In the genomic region with DNA sequence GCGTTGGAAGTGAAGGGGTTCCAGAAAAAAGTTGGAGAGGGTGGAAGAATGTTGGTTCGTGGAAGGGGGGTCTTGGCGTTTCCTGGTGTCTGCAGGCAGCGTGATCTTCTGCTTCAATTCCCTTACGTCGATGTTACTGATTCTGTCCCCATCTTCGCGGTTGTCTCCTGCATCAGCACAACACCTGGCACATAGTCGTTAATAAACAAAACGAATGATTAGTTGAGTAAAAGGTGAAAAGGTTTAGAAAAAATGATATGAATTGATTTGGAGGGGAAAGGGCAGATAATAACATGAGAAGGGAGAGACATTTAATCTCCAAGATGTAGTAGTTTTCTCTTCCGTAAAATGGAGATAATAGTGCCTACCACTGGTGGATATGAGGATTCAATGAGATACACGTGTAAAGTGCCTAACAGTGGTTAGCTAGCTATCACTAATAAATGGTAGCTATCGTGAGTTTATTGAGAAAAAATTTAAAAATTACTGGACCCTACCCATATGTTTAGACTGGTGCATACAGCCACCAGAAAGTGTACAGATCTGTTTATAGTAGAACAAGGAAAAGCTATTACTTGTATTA, we compare ENCODE assay signal across 8 cellular contexts. TPM values are rescaled to one million over a fixed set of nuclear protein-coding genes. Genes with fewer than 3 reads are reported as not detected.
DNase-seq lines count a peak whose midpoint lies in the region; ATAC-seq, FAIRE-seq and TF ChIP-seq lines count a peak whose summit lies in the region.

No MANE protein-coding gene starts in this region.

- H3K79me2 ChIP-seq in Loucy (ENCODE audit: insufficient read depth, low read length) = peaks cover 97% of the 10 kb centered on the region

- peak overlapping the region; percentile 88 for H3K27ac ChIP-seq in BLaER1

- peaks cover 12% of the 10 kb centered on the region for H3K4me1 Mint-ChIP-seq in activated naive CD8-positive, alpha-beta T cell treated with anti-CD3 and anti-CD28 coated beads, Interleukin-2, amount 10 ng/mL, durations not matched to agents 7 days and 5 days

- peak overlapping the region; percentile 89 for H2AFZ ChIP-seq in Loucy (ENCODE audit: low read length)

- H3F3A ChIP-seq in Loucy (ENCODE audit: low read depth) = no peaks in the 10 kb centered on the region

- H3K27ac Mint-ChIP-seq in activated naive CD8-positive, alpha-beta T cell treated with anti-CD3 and anti-CD28 coated beads, Interleukin-2, amount 10 ng/mL, durations not matched to agents 7 days and 5 days = no peak overlapping the region

- peaks cover 83% of the 10 kb centered on the region for H4K20me1 ChIP-seq in BLaER1
- peaks cover 61% of the 10 kb centered on the region for H4K20me1 ChIP-seq in Loucy (ENCODE audit: insufficient read depth, low read length, poor library complexity, severe bottlenecking)

- peak; percentile 50 for TF ChIP-seq CTCF in Loucy (conservative IDR thresholded peaks at IDR 0.05; ENCODE audit: low read length)

- H3K4me2 ChIP-seq in BLaER1 = peak overlapping the region; percentile 86
- peak overlapping the region; percentile 85 for H3K4me2 ChIP-seq in Loucy (ENCODE audit: low read depth, low read length, poor library complexity, severe bottlenecking)

- H3K9me3 ChIP-seq in BLaER1 (no peaks in the 10 kb centered on the region), Loucy (ENCODE audit: insufficient read depth, low read depth, low read length) (no peaks in the 10 kb centered on the region), iPS-18c (ENCODE audit: control insufficient read depth, insufficient read depth, low read length) (no peaks in the 10 kb centered on the region)

- FAIRE-seq in GM18507 (lab: Jason Lieb, UNC) = peak; percentile 60

- H3K36me3 Mint-ChIP-seq in activated naive CD8-positive, alpha-beta T cell treated with anti-CD3 and anti-CD28 coated beads, Interleukin-2, amount 10 ng/mL, durations not matched to agents 7 days and 5 days = peaks cover 18% of the 10 kb centered on the region

- peak; percentile 9 for ATAC-seq in activated naive CD8-positive, alpha-beta T cell treated with anti-CD3 and anti-CD28 coated beads, Interleukin-2, amount 10 ng/mL, durations not matched to agents 7 days and 5 days (ENCODE audit: low read depth)
- ATAC-seq in stimulated activated naive CD8-positive, alpha-beta T cell treated with anti-CD3 and anti-CD28 coated beads, Interleukin-15, Interleukin-2, amounts not matched to agents 100 U/mL and 50 U/mL, for 24 hours = no peak
- ATAC-seq in HG03469 (IDR thresholded peaks at IDR 0.05; ENCODE audit: unreplicated experiment) = no peak

- H3K27me3 Mint-ChIP-seq in activated naive CD8-positive, alpha-beta T cell treated with anti-CD3 and anti-CD28 coated beads, Interleukin-2, amount 10 ng/mL, durations not matched to agents 7 days and 5 days = no peaks in the 10 kb centered on the region

- DNase-seq in GM18507 (ENCODE audit: extremely low spot score, insufficient read length, low read depth) = no peak
- DNase-seq in activated naive CD8-positive, alpha-beta T cell treated with anti-CD3 and anti-CD28 coated beads, Interleukin-2, amount 10 ng/mL, durations not matched to agents 7 days and 5 days = no peak
- DNase-seq in stimulated activated naive CD8-positive, alpha-beta T cell treated with anti-CD3 and anti-CD28 coated beads, Interleukin-15, Interleukin-2, amounts not matched to agents 100 U/mL and 50 U/mL, for 24 hours = peak; percentile 16
- no peak for DNase-seq in NCI-H510A (lab: John Stamatoyannopoulos, UW)

- POLR2A ChIA-PET in activated naive CD8-positive, alpha-beta T cell treated with anti-CD3 and anti-CD28 coated beads, Interleukin-2, amount 10 ng/mL, durations not matched to agents 7 days and 5 days (lab: Charles Lee) = interaction anchor here (0.6 to 1.7 kb wide), 8 partner anchors 11 to 793 kb away, joined by 3 to 4 read pairs (median 3); no protein-coding TSS in a partner anchor

- H3K4me3 Mint-ChIP-seq in activated naive CD8-positive, alpha-beta T cell treated with anti-CD3 and anti-CD28 coated beads, Interleukin-2, amount 10 ng/mL, durations not matched to agents 7 days and 5 days = no peak overlapping the region

- no peaks in the 10 kb centered on the region for H3K9me2 ChIP-seq in Loucy (replicated peaks; ENCODE audit: low read depth, low read length)

- H3K36me3 ChIP-seq in BLaER1 = peaks cover 20% of the 10 kb centered on the region; the same call in 1 of the 2 replicates
- no peaks in the 10 kb centered on the region for H3K36me3 ChIP-seq in Loucy (ENCODE audit: insufficient read depth, low read length)

- H3K9ac ChIP-seq in BLaER1 = peak overlapping the region; percentile 96
- peak overlapping the region; percentile 81 for H3K9ac ChIP-seq in Loucy (ENCODE audit: low read depth, low read length, poor library complexity, severe bottlenecking)

- peaks cover 56% of the 10 kb centered on the region for H3K4me1 ChIP-seq in BLaER1
- H3K4me1 ChIP-seq in Loucy (ENCODE audit: insufficient read depth, low read length, poor library complexity, severe bottlenecking) = peaks cover 73% of the 10 kb centered on the region

- H3K9me3 Mint-ChIP-seq in activated naive CD8-positive, alpha-beta T cell treated with anti-CD3 and anti-CD28 coated beads, Interleukin-2, amount 10 ng/mL, durations not matched to agents 7 days and 5 days = peaks cover 1% of the 10 kb centered on the region

- no peaks in the 10 kb centered on the region for H3K27me3 ChIP-seq in BLaER1
- no peaks in the 10 kb centered on the region for H3K27me3 ChIP-seq in Loucy (ENCODE audit: insufficient read depth, low read length, poor library complexity, severe bottlenecking)

- H3K4me3 ChIP-seq in BLaER1 (peak overlapping the region; percentile 86), Loucy (ENCODE audit: low read length, poor library complexity, severe bottlenecking) (peak overlapping the region; percentile 83), iPS-18c (ENCODE audit: insufficient read depth, low read depth, low read length) (peak overlapping the region; percentile 83)

RNA-seq across cellular contexts. Expression of a gene that starts 0.6 kb away (rescaled TPM):
- total RNA-seq in activated naive CD8-positive, alpha-beta T cell treated with anti-CD3 and anti-CD28 coated beads, Interleukin-2, amount 10 ng/mL, durations not matched to agents 7 days and 5 days = 10 to 100 TPM; 69.9 to 72.3 TPM

RNA-seq across cellular contexts. Expression of a gene that starts 0.9 kb away (rescaled TPM):
- total RNA-seq in activated naive CD8-positive, alpha-beta T cell treated with anti-CD3 and anti-CD28 coated beads, Interleukin-2, amount 10 ng/mL, durations not matched to agents 7 days and 5 days = 10 to 100 TPM; 17.4 to 18.9 TPM
